8 cellular contexts compared by ENCODE assay signal in genomic region chr11:106077609-106078517, GRCh38. TPM values are rescaled to one million over a fixed set of nuclear protein-coding genes. Genes with fewer than 3 reads are reported as not detected.
DNase-seq lines count a peak whose midpoint lies in the region; ATAC-seq and TF ChIP-seq lines count a peak whose summit lies in the region.

AASDHPPT (plus strand) TSS chr11:106077662; CDS start chr11:106077711, 49 bp downstream.

- intact Hi-C loops in body of pancreas (cut with DNase I) (no loop called here), gastrocnemius medialis (cut with DNase I; ENCODE audit: low total_unique reads) (loop anchor here (1.0 kb wide), 1 partner anchor 56 kb away; the partner anchor contains the start of gene MSANTD4)

- H3K27ac ChIP-seq in body of pancreas (peak within 1 kb of the TSS; percentile 96 to 99 (median 98)), iPS-20b (ENCODE audit: low read length) (peak within 1 kb of the TSS; percentile 97), gastrocnemius medialis (peak within 1 kb of the TSS; percentile 95 to 97 (median 96))

- WGBS in body of pancreas, 2 donors = 0 to 1% methylated on average over 16 to 55 of the region's 55 CpGs

- H3K27me3 ChIP-seq in body of pancreas = no peaks in the 10 kb centered on the region
- H3K27me3 ChIP-seq in iPS-20b (ENCODE audit: insufficient read depth, low read length) = no peaks in the 10 kb centered on the region
- no peaks in the 10 kb centered on the region for H3K27me3 ChIP-seq in gastrocnemius medialis

- TF ChIP-seq CTCF in body of pancreas (IDR thresholded peaks at IDR 0.05) = no peak
- no peak for TF ChIP-seq CTCF in gastrocnemius medialis (IDR thresholded peaks at IDR 0.05 in 4 of 5, conservative IDR thresholded peaks at IDR 0.05 in 1 of 5)

- ATAC-seq in GM19025 (IDR thresholded peaks at IDR 0.05; ENCODE audit: low read depth, unreplicated experiment) (peak; percentile 11), HG03135 (IDR thresholded peaks at IDR 0.05; ENCODE audit: unreplicated experiment) (peak; percentile 28), body of pancreas (peak; percentile 17), gastrocnemius medialis (peak; percentile 28 to 43)

- peaks cover 0 to 3% of the 10 kb centered on the region in 2 donors for H3K36me3 ChIP-seq in body of pancreas (replicated peaks in 1 of 2; ENCODE audit: insufficient read depth in 1 of 2, low read depth in 2 of 2)
- H3K36me3 ChIP-seq in iPS-20b (ENCODE audit: insufficient read depth, low read depth, low read length) = peaks cover 34% of the 10 kb centered on the region
- peaks cover 0 to 30% of the 10 kb centered on the region in 2 donors for H3K36me3 ChIP-seq in gastrocnemius medialis

- in situ Hi-C loops in gastrocnemius medialis (cut with MboI; ENCODE audit: low sequenced_read_pairs in 4 of 4) = loop anchor here in 3 of 4 donors (5.0 to 10.0 kb wide), 2 partner anchors 53 to 56 kb away; partner anchors contain the start of gene MSANTD4 (in 3 of the 3)

- H3K4me3 ChIP-seq in body of pancreas = peak within 1 kb of the TSS; percentile 66 to 71
- H3K4me3 ChIP-seq in iPS-20b (ENCODE audit: low read length) = peak within 1 kb of the TSS; percentile 90
- H3K4me3 ChIP-seq in gastrocnemius medialis = peak within 1 kb of the TSS; percentile 87 to 95 (median 89)

- peak; percentile 76 for DNase-seq in DMS53 (lab: John Stamatoyannopoulos, UW)
- peak; percentile 24 for DNase-seq in NCI-H774 (lab: John Stamatoyannopoulos, UW)
- peak; percentile 43 to 58 (median 48) for DNase-seq in body of pancreas
- peak in 1 of 2 donors; percentile 15 for DNase-seq in gastrocnemius medialis
- DNase-seq in stimulated activated CD4-positive, alpha-beta T cell treated with anti-CD3 and anti-CD28 coated beads, Interleukin-4, amount 100 ng/mL, for 4 hours = no peak

- H3K4me1 ChIP-seq in body of pancreas (peaks cover 41% of the 10 kb centered on the region), iPS-20b (ENCODE audit: insufficient read depth, low read length) (peaks cover 14% of the 10 kb centered on the region; the same call in 1 of the 2 replicates), gastrocnemius medialis (peaks cover 42 to 47% of the 10 kb centered on the region in 2 donors)

- H3K9ac ChIP-seq in iPS-20b (ENCODE audit: low read depth, low read length) = peak within 1 kb of the TSS; percentile 98

- TF ChIP-seq POLR2A in body of pancreas (IDR thresholded peaks at IDR 0.05) (peak in 2 of 3 donors; percentile 38 to 46), gastrocnemius medialis (IDR thresholded peaks at IDR 0.05) (peak in 1 of 2 donors; percentile 46)

- no peaks in the 10 kb centered on the region for H3K9me3 ChIP-seq in body of pancreas
- H3K9me3 ChIP-seq in iPS-20b (ENCODE audit: insufficient read depth, low read depth, low read length) = no peaks in the 10 kb centered on the region
- no peaks in the 10 kb centered on the region for H3K9me3 ChIP-seq in gastrocnemius medialis

RNA-seq across cellular contexts. Expression of gene AASDHPPT, which starts in this region (rescaled TPM):
- total RNA-seq in body of pancreas (10 to 100 TPM; 22.1 to 25.2 TPM), gastrocnemius medialis (10 to 100 TPM; 23.2 to 59.4 (median 45.2) TPM)

Comparison
In these comparisons a context has a peak if more than half of its experiments do, and no peak if none do; other contexts are left out.
1. DNase-seq: peak in DMS53 (single experiment), NCI-H774 (single experiment) and body of pancreas (4 of 4); none in stimulated activated CD4-positive, alpha-beta T cell treated with anti-CD3 and anti-CD28 coated beads, Interleukin-4, amount 100 ng/mL, for 4 hours (0 of 2).
2. Peak in every context shown above with its lines, with median percentiles within 50 percentile points of each other: ATAC-seq, H3K27ac ChIP-seq and H3K4me3 ChIP-seq.